In genomic region chr9:20987521-20987920, GRCh38 we compare ENCODE assay signal across 28 cellular contexts. TPM values are rescaled to one million over a fixed set of nuclear protein-coding genes. Genes with fewer than 3 reads are reported as not detected.
"Had no signal": no experiment of that assay in that cellular context is flagged by ENCODE, and none has a peak within 500 bp of the region (broad histone marks: within the 10 kb centered on the region; RNA-seq: fewer than 3 reads in every experiment).

No MANE protein-coding gene starts in this region.

- H3K4me3 ChIP-seq: cardiac muscle cell had no signal

- H3K4me1 Mint-ChIP-seq: activated CD4-positive, alpha-beta memory T cell treated with anti-CD3 and anti-CD28 coated beads, Interleukin-2, amount 10 ng/mL, durations not matched to agents 7 days and 5 days; activated T-helper 17 cell treated with anti-CD3 and anti-CD28 coated beads, Interleukin-2, amount 50 U/mL, for 72 hours; T-cell had no signal

- H3K27me3 ChIP-seq: brain microvascular endothelial cell, cardiac muscle cell had no signal

- H3K9me3 Mint-ChIP-seq: activated CD4-positive, alpha-beta memory T cell treated with anti-CD3 and anti-CD28 coated beads, Interleukin-2, amount 10 ng/mL, durations not matched to agents 7 days and 5 days; activated naive CD4-positive, alpha-beta T cell treated with anti-CD3 and anti-CD28 coated beads for 36 hours; activated T-helper 17 cell treated with anti-CD3 and anti-CD28 coated beads, Interleukin-2, amount 50 U/mL, for 72 hours; T-cell had no signal

- H3K27ac Mint-ChIP-seq: activated CD4-positive, alpha-beta memory T cell treated with anti-CD3 and anti-CD28 coated beads, Interleukin-2, amount 10 ng/mL, durations not matched to agents 7 days and 5 days; activated naive CD4-positive, alpha-beta T cell treated with anti-CD3 and anti-CD28 coated beads for 36 hours; activated naive CD8-positive, alpha-beta T cell; activated T-helper 17 cell treated with anti-CD3 and anti-CD28 coated beads, Interleukin-2, amount 50 U/mL, for 72 hours; T-cell had no signal

- H3K4me3 Mint-ChIP-seq: activated CD4-positive, alpha-beta memory T cell treated with anti-CD3 and anti-CD28 coated beads, Interleukin-2, amount 10 ng/mL, durations not matched to agents 7 days and 5 days; activated naive CD4-positive, alpha-beta T cell treated with anti-CD3 and anti-CD28 coated beads for 36 hours; activated naive CD8-positive, alpha-beta T cell; activated T-helper 17 cell treated with anti-CD3 and anti-CD28 coated beads, Interleukin-2, amount 50 U/mL, for 72 hours; T-cell had no signal

- DNase-seq: activated CD4-positive, alpha-beta memory T cell treated with anti-CD3 and anti-CD28 coated beads, Interleukin-2, amount 10 ng/mL, durations not matched to agents 7 days and 5 days; activated CD4-positive, alpha-beta T cell treated with anti-CD3 and anti-CD28 coated beads, Interleukin-2, amount 50 U/mL, for 1 hour; activated CD4-positive, CD25-positive, alpha-beta regulatory T cell; activated gamma-delta T cell; activated naive CD4-positive, alpha-beta T cell treated with anti-CD3 and anti-CD28 coated beads for 36 hours; activated T-cell treated with anti-CD3 and anti-CD28 coated beads for 4 hours; activated T-cell treated with anti-CD3 and anti-CD28 coated beads, Interleukin-2, amount 50 U/mL, for 48 hours; brain microvascular endothelial cell; cerebellar nuclear complex; Karpas-422; MM.1S; NCI-H1105 treated with DMSO at 0.1 percent for 48 hours; NCI-H1436 treated with DMSO at 0.1 percent for 48 hours; NCI-H187; NCI-H2081; NCI-H2171 treated with DMSO at 0.1 percent for 48 hours; NCI-H345; NCI-H510A treated with DMSO at 0.1 percent for 48 hours; NCI-H69; NK-92 treated with Interleukin-12 subunit alpha and Interleukin-12 subunit beta, amount 100 ng/mL, for 24 hours; PC-3; SIG-M5; T-cell; T-helper 2 cell; T1000 had no signal

- ATAC-seq: activated T-helper 17 cell treated with anti-CD3 and anti-CD28 coated beads, Interleukin-2, amount 50 U/mL, for 72 hours; PC-3; T-cell had no signal

- H3K27me3 Mint-ChIP-seq: activated CD4-positive, alpha-beta memory T cell treated with anti-CD3 and anti-CD28 coated beads, Interleukin-2, amount 10 ng/mL, durations not matched to agents 7 days and 5 days; activated naive CD8-positive, alpha-beta T cell; activated T-helper 17 cell treated with anti-CD3 and anti-CD28 coated beads, Interleukin-2, amount 50 U/mL, for 72 hours; T-cell had no signal

RNA-seq across cellular contexts. Expression of gene HACD4, which starts 43.9 kb away (rescaled TPM):
- total RNA-seq: PC-3 had no signal
